Comparison of ENCODE assay signal across 10 cellular contexts in the genomic region with DNA sequence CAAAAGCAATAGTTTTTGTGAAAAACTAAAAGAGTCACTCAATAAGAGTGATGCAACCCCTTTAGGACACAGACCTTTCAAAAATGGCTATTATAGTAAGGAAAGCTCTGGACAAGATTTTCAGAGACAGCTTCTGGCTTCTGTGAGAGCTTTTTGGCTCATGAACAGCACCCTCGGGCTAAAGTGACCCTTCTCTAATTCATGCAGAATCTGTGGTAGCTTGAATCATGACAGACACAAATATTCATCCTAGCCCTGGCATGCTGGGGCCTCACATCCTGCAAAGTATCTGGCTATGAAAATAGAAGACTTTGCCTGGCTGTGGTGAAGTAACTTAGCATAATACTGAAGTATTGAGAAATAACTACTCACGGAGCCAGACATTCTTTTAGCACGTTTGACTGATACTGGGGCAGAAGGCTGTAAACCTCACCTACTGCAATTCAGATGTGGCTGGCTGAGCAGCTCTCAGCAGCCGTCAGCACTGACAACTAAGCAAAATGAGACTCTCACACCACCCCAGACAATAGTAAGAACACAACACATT.
DNase-seq lines count a peak whose midpoint lies in the region; ATAC-seq, FAIRE-seq and TF ChIP-seq lines count a peak whose summit lies in the region.
"Had no signal": no experiment of that assay in that cellular context is flagged by ENCODE, and none has a peak within 500 bp of the region (broad histone marks: within the 10 kb centered on the region; RNA-seq: fewer than 3 reads in every experiment).

No MANE protein-coding gene starts in this region.

- H3K27me3 ChIP-seq in lower lobe of right lung (ENCODE audit: low read depth) (no peaks in the 10 kb centered on the region), aorta (ENCODE audit: control insufficient read depth in 1 of 2, insufficient read depth in 2 of 2, low read length in 1 of 2) (no peaks in the 10 kb centered on the region)
- H3K27me3 ChIP-seq: colonic mucosa had no signal

- no peaks in the 10 kb centered on the region for H3K9me3 Mint-ChIP-seq in chondrocyte (ENCODE audit: low read depth)

- 1 to 2% methylated on average over 4 of the region's 4 CpGs for WGBS in aorta, 2 donors

- peak overlapping the region; percentile 92 for H3K27ac Mint-ChIP-seq in chondrocyte (ENCODE audit: unreplicated experiment)

- peak overlapping the region; percentile 74 for H3K27ac ChIP-seq in lower lobe of right lung
- peak overlapping the region; percentile 99 for H3K27ac ChIP-seq in aorta (ENCODE audit: low read depth in 1 of 2, low read length in 2 of 2)
- H3K27ac ChIP-seq: colonic mucosa had no signal

- H3K9me3 ChIP-seq in lower lobe of right lung (no peaks in the 10 kb centered on the region), aorta (ENCODE audit: control insufficient read depth, low read length) (no peaks in the 10 kb centered on the region)
- H3K9me3 ChIP-seq: colonic mucosa had no signal

- intact Hi-C loops in Right ventricle myocardium inferior (cut with DNase I) (loop anchor here (10.0 kb wide), 1 partner anchor 208 kb away; no protein-coding TSS in a partner anchor), cardiac septum (cut with DNase I) (loop anchor here (10.0 kb wide), 1 partner anchor 208 kb away; no protein-coding TSS in a partner anchor), lower lobe of right lung (cut with DNase I) (no loop called here), aorta (cut with DNase I) (loop anchor here in 1 of 2 donors (2.0 kb wide), 1 partner anchor 22 kb away; no protein-coding TSS in a partner anchor)

- TF ChIP-seq CTCF in chondrocyte (IDR thresholded peaks at IDR 0.05), result no peak
- TF ChIP-seq CTCF in lower lobe of right lung (IDR thresholded peaks at IDR 0.05), result no peak
- no peak for TF ChIP-seq CTCF in D721Med (IDR thresholded peaks at IDR 0.05; ENCODE audit: insufficient read depth, missing control alignments)

- H3K36me3 Mint-ChIP-seq in chondrocyte (ENCODE audit: low read depth), result no peaks in the 10 kb centered on the region

- H3K4me1 Mint-ChIP-seq in chondrocyte (ENCODE audit: low read depth), result peaks cover 59% of the 10 kb centered on the region

- no peaks in the 10 kb centered on the region for H3K36me3 ChIP-seq in lower lobe of right lung
- no peaks in the 10 kb centered on the region for H3K36me3 ChIP-seq in aorta (ENCODE audit: control insufficient read depth in 1 of 2, insufficient read depth in 2 of 2, low read length in 1 of 2)
- H3K36me3 ChIP-seq: colonic mucosa had no signal

- H3K27me3 Mint-ChIP-seq in chondrocyte (ENCODE audit: low read depth), result no peaks in the 10 kb centered on the region

- ATAC-seq in Right ventricle myocardium inferior (peak; percentile 92), lower lobe of right lung (peak; percentile 83 to 84), aorta (ENCODE audit: low FRiP score) (peak; percentile 90)

- H3K4me3 ChIP-seq in lower lobe of right lung (no peak overlapping the region), aorta (ENCODE audit: low read length in 2 of 2) (peak overlapping the region in 1 of 2 donors; percentile 59)
- H3K4me3 ChIP-seq: colonic mucosa had no signal

- no peak for FAIRE-seq in D721Med (lab: Jason Lieb, UNC)
- FAIRE-seq: A204.1 had no signal

- H3K4me1 ChIP-seq in lower lobe of right lung (peaks cover 18% of the 10 kb centered on the region), aorta (ENCODE audit: control insufficient read depth in 1 of 2, insufficient read depth in 2 of 2, low read length in 2 of 2) (peaks cover 1 to 4% of the 10 kb centered on the region in 2 donors)
- H3K4me1 ChIP-seq: colonic mucosa had no signal

- DNase-seq in Right ventricle myocardium inferior (ENCODE audit: missing footprints) (peak; percentile 59), cardiac septum (ENCODE audit: low spot score) (no peak), chondrocyte (ENCODE audit: low spot score) (no peak), lower lobe of right lung (no peak), aorta (peak in 1 of 2 donors; percentile 63), NCI-H146 (lab: John Stamatoyannopoulos, UW) (no peak), NCI-H69 (lab: John Stamatoyannopoulos, UW) (no peak), D721Med (ENCODE audit: insufficient read length, low spot score) (no peak)
- DNase-seq: colonic mucosa had no signal

- H3K4me3 Mint-ChIP-seq in chondrocyte (ENCODE audit: unreplicated experiment), result peak overlapping the region; percentile 33
